Comparison of ENCODE assay signal across 9 cellular contexts in the genomic region with DNA sequence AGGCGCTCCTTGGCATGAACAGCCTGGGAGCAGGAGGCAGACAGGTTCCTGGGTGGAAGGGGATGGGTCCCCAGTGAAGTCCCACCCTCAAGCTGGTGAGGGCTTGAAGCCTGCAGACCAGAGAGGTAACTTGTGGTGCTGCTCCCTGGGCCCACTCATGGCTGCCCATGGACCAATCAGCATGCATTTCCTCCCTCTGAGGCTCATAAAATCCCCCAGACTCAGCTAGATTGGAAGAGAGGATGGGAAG. TPM values are rescaled to one million over a fixed set of nuclear protein-coding genes. Genes with fewer than 3 reads are reported as not detected.
DNase-seq lines count a peak whose midpoint lies in the region; ATAC-seq and TF ChIP-seq lines count a peak whose summit lies in the region.
"Had no signal": no experiment of that assay in that cellular context is flagged by ENCODE, and none has a peak within 500 bp of the region (broad histone marks: within the 10 kb centered on the region; RNA-seq: fewer than 3 reads in every experiment).

No MANE protein-coding gene starts in this region.

- H3K9me3 Mint-ChIP-seq in chondrocyte (ENCODE audit: low read depth) = no peaks in the 10 kb centered on the region
- H3K9me3 Mint-ChIP-seq: activated B cell treated with CpG ODN at 0.5 μM for 24 hours had no signal

- DNase-seq in chondrocyte (ENCODE audit: low spot score) = no peak
- DNase-seq in lower lobe of right lung = no peak
- no peak for DNase-seq in stomach
- DNase-seq in GDM1 (lab: John Stamatoyannopoulos, UW) = no peak
- DNase-seq in NCI-H526 (lab: John Stamatoyannopoulos, UW) = no peak
- no peak for DNase-seq in SW480 (ENCODE audit: low spot score)
- DNase-seq: activated B cell treated with CpG ODN at 0.5 μM for 24 hours had no signal

- intact Hi-C loops in lower lobe of right lung (cut with DNase I) (no loop called here), stomach (cut with DNase I; ENCODE audit: low total_unique reads) (no loop called here)

- H3K4me1 Mint-ChIP-seq in chondrocyte (ENCODE audit: low read depth) = peaks cover 22% of the 10 kb centered on the region

- TF ChIP-seq CTCF in HEK293 (tag by site-specific recombination; IDR thresholded peaks at IDR 0.05) = no peak
- no peak for TF ChIP-seq CTCF in chondrocyte (IDR thresholded peaks at IDR 0.05)
- TF ChIP-seq CTCF in lower lobe of right lung (IDR thresholded peaks at IDR 0.05) = no peak
- no peak for TF ChIP-seq CTCF in stomach (IDR thresholded peaks at IDR 0.05)

- no peaks in the 10 kb centered on the region for H3K36me3 ChIP-seq in HEK293 (ENCODE audit: control insufficient read depth in 2 of 2, insufficient read depth in 1 of 2, low read length in 2 of 2)
- H3K36me3 ChIP-seq in lower lobe of right lung = peaks cover 34% of the 10 kb centered on the region
- H3K36me3 ChIP-seq in stomach = peaks cover 0 to 36% (median 34%) of the 10 kb centered on the region in 4 donors

- no peak overlapping the region for H3K27ac ChIP-seq in HEK293 (ENCODE audit: extremely low read depth, low read depth, low read length)
- H3K27ac ChIP-seq in lower lobe of right lung = peak overlapping the region; percentile 99
- peak overlapping the region; percentile 95 to 99 (median 98) for H3K27ac ChIP-seq in stomach

- POLR2A ChIA-PET in HEK293 (lab: Yijun Ruan, JAX) = interaction anchor here (0.6 kb wide), 3 partner anchors 110 to 1830 kb away, joined by 3 to 5 read pairs (median 3); no protein-coding TSS in a partner anchor

- WGBS in stomach, 5 donors = 80 to 100% (median 91%) methylated on average over 1 of the region's 1 CpG

- CTCF ChIA-PET in HEK293 (lab: Yijun Ruan, JAX) = interaction anchor here (0.6 to 2.0 kb wide), 2 partner anchors 16 to 685 kb away, joined by 3 to 8 read pairs; no protein-coding TSS in a partner anchor

- peaks cover 5% of the 10 kb centered on the region for H3K4me1 ChIP-seq in HEK293 (ENCODE audit: control insufficient read depth, insufficient read depth, low read length)
- peaks cover 16% of the 10 kb centered on the region for H3K4me1 ChIP-seq in lower lobe of right lung
- H3K4me1 ChIP-seq in stomach = peaks cover 13 to 23% (median 20%) of the 10 kb centered on the region in 4 donors

- no peak for TF ChIP-seq EP300 in stomach (IDR thresholded peaks at IDR 0.05)

- H3K4me3 ChIP-seq in HEK293 (ENCODE audit: low read depth, low read length) (no peak overlapping the region), lower lobe of right lung (peak overlapping the region; percentile 84), stomach (peak overlapping the region; percentile 73 to 83 (median 80))

- H3K9me3 ChIP-seq in HEK293 (ENCODE audit: control insufficient read depth, insufficient read depth, low read depth, low read length) = no peaks in the 10 kb centered on the region
- no peaks in the 10 kb centered on the region for H3K9me3 ChIP-seq in lower lobe of right lung
- no peaks in the 10 kb centered on the region for H3K9me3 ChIP-seq in stomach

- peak overlapping the region; percentile 81 for H3K4me3 Mint-ChIP-seq in chondrocyte (ENCODE audit: unreplicated experiment)

- no peaks in the 10 kb centered on the region for H3K36me3 Mint-ChIP-seq in chondrocyte (ENCODE audit: low read depth)

- H3K27me3 Mint-ChIP-seq in chondrocyte (ENCODE audit: low read depth) = no peaks in the 10 kb centered on the region

- no peak for TF ChIP-seq POLR2A in stomach (IDR thresholded peaks at IDR 0.05)

- ATAC-seq in lower lobe of right lung (no peak), HG02759 (IDR thresholded peaks at IDR 0.05; ENCODE audit: unreplicated experiment) (no peak)

- no peak overlapping the region for H3K27ac Mint-ChIP-seq in chondrocyte (ENCODE audit: unreplicated experiment)
- H3K27ac Mint-ChIP-seq: activated B cell treated with CpG ODN at 0.5 μM for 24 hours had no signal

- H3K27me3 ChIP-seq in lower lobe of right lung (ENCODE audit: low read depth) (no peaks in the 10 kb centered on the region), stomach (peaks cover 0 to 6% (median 0%) of the 10 kb centered on the region in 3 donors)

TF ChIP-seq in HEK293, 187 proteins besides CTCF, POLR2A, EP300 and RAD21:
- TF ChIP-seq ZBTB48 (tag by site-specific recombination; IDR thresholded peaks at IDR 0.05) (0 out of 2 replicates have a peak, but pooled peaks have one; percentile 10), ZBTB20 (tag by site-specific recombination; IDR thresholded peaks at IDR 0.05) (peak; percentile 49), FEZF1 (tag by site-specific recombination; IDR thresholded peaks at IDR 0.05) (no peak)

RNA-seq across cellular contexts. Expression of gene A2M, which starts 50.2 kb away (rescaled TPM):
- total RNA-seq in chondrocyte (8.5 to 40.8 TPM (median 33.9 TPM) in 3 replicates), lower lobe of right lung (1,832 TPM), stomach (100 to 1,000 TPM in 4 of 5 donors, 10 to 100 TPM in 1; 99.9 to 445 (median 197) TPM)
- polyA plus RNA-seq in stomach = 100 to 1,000 TPM in 1 of 3 donors, 10 to 100 TPM in 2; 47.4 to 104 (median 64.0) TPM
- total RNA-seq: activated B cell treated with CpG ODN at 0.5 μM for 24 hours had no signal
